Comparison of ENCODE assay signal across 7 cellular contexts in the genomic region with DNA sequence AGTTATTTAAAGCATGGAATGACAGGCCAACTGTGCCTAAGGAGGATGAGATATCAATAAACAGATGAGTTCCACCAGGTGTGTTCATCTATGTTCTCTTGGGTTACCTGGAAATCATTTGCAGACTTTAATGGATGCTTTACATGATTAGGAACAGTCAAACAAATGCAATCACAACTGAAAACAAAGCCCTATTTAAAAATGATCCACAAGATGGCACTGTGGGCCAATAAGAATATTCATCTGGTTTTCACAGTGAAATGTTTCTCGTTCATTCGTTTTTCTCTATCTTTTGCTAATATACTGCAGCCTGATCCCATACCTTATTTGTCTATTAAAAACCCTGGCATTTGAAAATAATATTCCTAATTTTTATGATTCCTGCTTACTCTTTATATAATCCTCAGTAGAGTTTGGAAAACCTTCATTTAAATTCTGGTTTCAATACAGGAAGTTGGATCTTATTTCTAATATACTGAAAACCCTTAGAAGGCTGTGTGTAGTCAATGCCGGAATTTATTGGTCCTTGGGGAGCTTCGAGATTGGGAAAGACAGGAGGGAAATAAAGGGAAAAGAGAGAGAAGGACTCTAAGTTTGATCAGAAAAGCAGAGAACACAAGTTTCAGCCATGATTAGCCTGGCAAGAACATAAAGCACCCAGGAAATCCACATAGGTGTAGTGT.
DNase-seq lines count a peak whose midpoint lies in the region; ATAC-seq and TF ChIP-seq lines count a peak whose summit lies in the region.

No MANE protein-coding gene starts in this region.

- BruUV-seq in HCT116 (replicated peaks; lab: Mats Ljungman, UMichigan), result no TSS peak

- H3K4me1 ChIP-seq in HCT116 (ENCODE audit: control insufficient read depth in 1 of 2, insufficient read depth in 2 of 2, low read length in 2 of 2), result no peaks in the 10 kb centered on the region
- peaks cover 5 to 8% (median 7%) of the 10 kb centered on the region in 4 donors for H3K4me1 ChIP-seq in esophagus muscularis mucosa

- intact Hi-C loops in HCT116 (cut with micrococcal nuclease), result loop anchor here (1.0 to 5.0 kb wide), 5 partner anchors 153 to 1177 kb away; no protein-coding TSS in a partner anchor
- intact Hi-C loops in esophagus muscularis mucosa (cut with DNase I), result loop anchor here (5.0 to 10.0 kb wide), 2 partner anchors 1037 to 1185 kb away; no protein-coding TSS in a partner anchor

- H3K9me2 ChIP-seq in HCT116 (ENCODE audit: insufficient read depth), result no peaks in the 10 kb centered on the region

- H3K4me3 ChIP-seq in HCT116 (replicated peaks in 1 of 2; ENCODE audit: low read depth in 1 of 2, low read length in 2 of 2) (no peak overlapping the region), esophagus muscularis mucosa (no peak overlapping the region)

- WGBS in esophagus muscularis mucosa, result 2% methylated on average over 4 of the region's 4 CpGs

- no peak for TF ChIP-seq EP300 in esophagus muscularis mucosa (IDR thresholded peaks at IDR 0.05)

- H3K4me2 ChIP-seq in HCT116 (ENCODE audit: low read length), result peak overlapping the region; percentile 11; the same call in 1 of the 2 replicates

- TF ChIP-seq CTCF in HCT116 (IDR thresholded peaks at IDR 0.05 in 2 of 3, conservative IDR thresholded peaks at IDR 0.05 in 1 of 3; ENCODE audit: borderline replicate concordance in 1 of 3, insufficient read depth in 1 of 3, low read depth in 2 of 3, low read length in 2 of 3), result peak; percentile 32 to 70 (median 59); a peak in 4 of 6 replicates
- peak; percentile 53 to 63 (median 61) for TF ChIP-seq CTCF in esophagus muscularis mucosa (IDR thresholded peaks at IDR 0.05)
- TF ChIP-seq CTCF in omental fat pad (IDR thresholded peaks at IDR 0.05), result peak in 2 of 3 donors; percentile 6 to 8

- H3K27ac ChIP-seq in HCT116 (ENCODE audit: low read depth, low read length), result no peak overlapping the region
- no peak overlapping the region for H3K27ac ChIP-seq in esophagus muscularis mucosa (replicated peaks in 1 of 4)

- no peaks in the 10 kb centered on the region for H4K20me1 ChIP-seq in HCT116 (ENCODE audit: insufficient read depth)

- H2AFZ ChIP-seq in HCT116 (ENCODE audit: low read depth, low read length, poor library complexity, severe bottlenecking), result peak overlapping the region; percentile 75

- DNase-seq in DMS53 treated with DMSO at 0.1 percent for 48 hours (lab: John Stamatoyannopoulos, UW; ENCODE audit: unreplicated experiment) (peak; percentile 56), HCT116 (ENCODE audit: low read depth, low spot score) (peak; percentile 7), RKO (ENCODE audit: low spot score) (peak; percentile 18), esophagus muscularis mucosa (ENCODE audit: extremely low spot score) (no peak), omental fat pad (ENCODE audit: low spot score) (no peak)

- RAD21 ChIA-PET in HCT116 (lab: Charles Lee; ENCODE audit: low non-redundant PET in 1 of 2, low total read pairs in 2 of 2, uncharacterized antibody in 2 of 2, unreplicated experiment in 2 of 2), result no interaction called here

- no peak for TF ChIP-seq POLR2A in HCT116 (IDR thresholded peaks at IDR 0.05; ENCODE audit: borderline replicate concordance, extremely low read depth, insufficient read depth, insufficient read length)
- no peak for TF ChIP-seq POLR2A in esophagus muscularis mucosa (IDR thresholded peaks at IDR 0.05; ENCODE audit: low read depth)

- no peaks in the 10 kb centered on the region for H3K36me3 ChIP-seq in HCT116 (ENCODE audit: control insufficient read depth in 1 of 2, insufficient read depth in 2 of 2, low read length in 2 of 2)
- no peaks in the 10 kb centered on the region for H3K36me3 ChIP-seq in esophagus muscularis mucosa

- CTCF ChIA-PET in HCT116 (lab: Charles Lee), result no interaction called here

- peaks cover 17% of the 10 kb centered on the region for H3K27me3 ChIP-seq in HCT116 (ENCODE audit: insufficient read depth, low read length)
- H3K27me3 ChIP-seq in esophagus muscularis mucosa, result peaks cover 0 to 14% (median 0%) of the 10 kb centered on the region in 4 donors

- no peaks in the 10 kb centered on the region for H3K9me3 ChIP-seq in HCT116 (ENCODE audit: control insufficient read depth in 1 of 2, insufficient read depth in 1 of 2, low read depth in 1 of 2, low read length in 2 of 2)
- no peaks in the 10 kb centered on the region for H3K9me3 ChIP-seq in esophagus muscularis mucosa

- H3K9ac ChIP-seq in HCT116 (ENCODE audit: low read length), result no peak overlapping the region

- POLR2A ChIA-PET in HCT116 (lab: Charles Lee), result no interaction called here

- no peaks in the 10 kb centered on the region for H3K79me2 ChIP-seq in HCT116 (ENCODE audit: insufficient read depth, low read length)

- ATAC-seq in HCT116, result peak; percentile 62; the same call in 1 of the 2 replicates
- ATAC-seq in omental fat pad (ENCODE audit: low FRiP score), result no peak
- ATAC-seq in HG03342 (IDR thresholded peaks at IDR 0.05; ENCODE audit: unreplicated experiment), result no peak
- ATAC-seq in GM21576 (IDR thresholded peaks at IDR 0.05; ENCODE audit: unreplicated experiment), result no peak

- TF ChIP-seq RAD21 in HCT116 (IDR thresholded peaks at IDR 0.05; ENCODE audit: low read depth), result peak; percentile 74

TF ChIP-seq in HCT116, 20 proteins besides CTCF, POLR2A, EP300 and RAD21:
- TF ChIP-seq SIN3A (IDR thresholded peaks at IDR 0.05; ENCODE audit: low read depth) (no peak), EZH2 (IDR thresholded peaks at IDR 0.05) (no peak), CEBPB (IDR thresholded peaks at IDR 0.05; ENCODE audit: low read depth) (no peak), EGR1 (IDR thresholded peaks at IDR 0.05; ENCODE audit: low read depth) (no peak), EZH2phosphoT487 (IDR thresholded peaks at IDR 0.05; ENCODE audit: borderline replicate concordance) (no peak), SP1 (IDR thresholded peaks at IDR 0.05; ENCODE audit: low read depth) (no peak), ELF1 (IDR thresholded peaks at IDR 0.05; ENCODE audit: borderline replicate concordance, low read depth) (no peak), TCF7L2 (IDR thresholded peaks at IDR 0.05; ENCODE audit: borderline replicate concordance, extremely low read depth, insufficient read depth, insufficient read length) (no peak), YY1 (IDR thresholded peaks at IDR 0.05; ENCODE audit: extremely low read depth, insufficient replicate concordance, low read depth, low read length) (no peak)
- TF ChIP-seq, protein P1, sequence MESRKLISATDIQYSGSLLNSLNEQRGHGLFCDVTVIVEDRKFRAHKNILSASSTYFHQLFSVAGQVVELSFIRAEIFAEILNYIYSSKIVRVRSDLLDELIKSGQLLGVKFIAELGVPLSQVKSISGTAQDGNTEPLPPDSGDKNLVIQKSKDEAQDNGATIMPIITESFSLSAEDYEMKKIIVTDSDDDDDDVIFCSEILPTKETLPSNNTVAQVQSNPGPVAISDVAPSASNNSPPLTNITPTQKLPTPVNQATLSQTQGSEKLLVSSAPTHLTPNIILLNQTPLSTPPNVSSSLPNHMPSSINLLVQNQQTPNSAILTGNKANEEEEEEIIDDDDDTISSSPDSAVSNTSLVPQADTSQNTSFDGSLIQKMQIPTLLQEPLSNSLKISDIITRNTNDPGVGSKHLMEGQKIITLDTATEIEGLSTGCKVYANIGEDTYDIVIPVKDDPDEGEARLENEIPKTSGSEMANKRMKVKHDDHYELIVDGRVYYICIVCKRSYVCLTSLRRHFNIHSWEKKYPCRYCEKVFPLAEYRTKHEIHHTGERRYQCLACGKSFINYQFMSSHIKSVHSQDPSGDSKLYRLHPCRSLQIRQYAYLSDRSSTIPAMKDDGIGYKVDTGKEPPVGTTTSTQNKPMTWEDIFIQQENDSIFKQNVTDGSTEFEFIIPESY (IDR thresholded peaks at IDR 0.05; ENCODE audit: extremely low read depth, insufficient replicate concordance, low read length), result no peak

Comparison
In these comparisons a context has a peak if more than half of its experiments do, and no peak if none do; other contexts are left out.
1. DNase-seq: peak in DMS53 treated with DMSO at 0.1 percent for 48 hours (single experiment), HCT116 (single experiment) and RKO (single experiment); none in esophagus muscularis mucosa (single experiment) and omental fat pad (single experiment).
2. CTCF ChIP-seq: peak in every context shown above with its lines; median percentile 61 in esophagus muscularis mucosa; 59 in HCT116; 7 in omental fat pad.